In the genomic region with DNA sequence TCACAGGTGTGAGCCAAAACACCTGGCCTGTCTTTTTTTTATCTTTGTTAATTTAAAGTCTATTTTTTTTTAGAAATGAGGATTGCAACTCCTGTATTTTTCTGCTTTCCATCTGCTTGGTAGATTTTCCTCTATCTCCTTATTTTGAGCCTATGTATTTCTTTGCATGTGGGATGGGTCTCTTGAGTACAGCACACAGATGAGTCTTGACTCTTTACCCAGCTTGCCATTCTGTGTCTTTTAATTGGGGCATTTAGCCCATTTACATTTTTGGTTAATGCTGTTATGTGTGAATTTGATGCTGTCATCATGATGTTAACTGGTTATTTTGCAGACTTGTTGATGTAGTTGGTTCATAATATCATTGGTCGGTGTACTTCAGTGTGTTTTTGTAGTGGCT, we compare ENCODE assay signal across 3 cellular contexts.
"Had no signal": no experiment of that assay in that cellular context is flagged by ENCODE, and none has a peak within 500 bp of the region (broad histone marks: within the 10 kb centered on the region; RNA-seq: fewer than 3 reads in every experiment).

No MANE protein-coding gene starts in this region.

- H3K4me3 ChIP-seq: GM12878 had no signal

- DNase-seq: GDM1, GF-D8 had no signal
